ENCODE assay signal across 7 cellular contexts in the genomic region with DNA sequence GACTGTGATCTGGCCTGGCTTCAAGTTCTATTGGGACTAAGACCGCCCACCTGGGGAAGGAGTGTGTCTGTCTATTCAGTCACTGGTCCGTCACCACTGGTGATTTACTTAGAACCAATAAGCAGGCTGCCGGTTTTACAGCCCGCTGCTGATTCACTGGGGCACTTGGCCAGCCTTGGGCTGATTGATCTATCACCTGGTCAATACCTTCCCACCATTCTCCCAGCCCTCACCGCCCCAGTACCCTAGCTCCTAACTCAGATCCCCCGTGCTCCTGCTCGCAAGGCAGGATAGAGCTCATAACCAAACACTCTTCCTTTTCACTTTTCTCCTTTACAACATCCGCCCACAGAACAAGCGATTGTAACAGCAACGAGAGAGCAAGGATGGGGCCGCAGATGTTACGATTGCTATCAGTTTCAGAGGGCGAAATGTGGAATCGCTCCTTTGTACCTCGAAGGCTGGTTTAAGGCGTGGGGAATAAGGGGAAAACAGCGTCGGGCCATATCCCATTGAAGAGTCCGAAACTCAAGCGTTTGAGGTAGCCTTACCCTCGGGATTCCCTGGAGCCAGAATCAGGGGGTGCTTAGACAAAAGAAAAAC. TPM values are rescaled to one million over a fixed set of nuclear protein-coding genes. Genes with fewer than 3 reads are reported as not detected.
A peak's percentile ranks its signal among the peaks of the same experiment; 100 is the strongest.
DNase-seq lines count a peak whose midpoint lies in the region; ATAC-seq, FAIRE-seq and TF ChIP-seq lines count a peak whose summit lies in the region.

No MANE protein-coding gene starts in this region.

- no peak for TF ChIP-seq RAD21 in K562 (CRISPR knock-in tag; conservative IDR thresholded peaks at IDR 0.05 in 1 of 2, IDR thresholded peaks at IDR 0.05 in 1 of 2)

- FAIRE-seq in K562 (lab: Jason Lieb, UNC) = peak; percentile 98

- no peak for TF ChIP-seq EP300 in K562 (IDR thresholded peaks at IDR 0.05; ENCODE audit: low read length)

- BruUV-seq in K562 (replicated peaks; lab: Mats Ljungman, UMichigan) = TSS peak; percentile 58

- in situ Hi-C loops in K562 (cut with MboI) = no loop called here

- CTCF ChIA-PET in K562 (lab: Yijun Ruan, JAX; ENCODE audit: low intra/inter-chr PET ratio) = no interaction called here

- H3K4me1 ChIP-seq in K562 (replicated peaks in 1 of 2; ENCODE audit: control insufficient read depth in 2 of 2, insufficient read depth in 2 of 2, low read length in 2 of 2) (peaks cover 6 to 8% of the 10 kb centered on the region in 2 experiments; a peak in 3 of 5 replicates), iPS-18a (ENCODE audit: control insufficient read depth, low read depth, low read length) (no peaks in the 10 kb centered on the region), skeletal muscle tissue (ENCODE audit: control insufficient read depth in 3 of 3, insufficient read depth in 3 of 3, low read length in 3 of 3) (peaks cover 0 to 7% (median 7%) of the 10 kb centered on the region in 3 donors)

- WGBS in K562 (ENCODE audit: insufficient coverage, low coverage, missing lambda C conversion rate) = under 1% methylated on average over 20 of the region's 21 CpGs

- peak overlapping the region; percentile 84 to 93 for H3K9ac ChIP-seq in K562 (ENCODE audit: insufficient read depth in 1 of 2, low read depth in 2 of 2, low read length in 2 of 2)
- H3K9ac ChIP-seq in iPS-18a (ENCODE audit: low read length) = peak overlapping the region; percentile 89
- peak overlapping the region; percentile 62 to 82 (median 72) for H3K9ac ChIP-seq in skeletal muscle tissue (ENCODE audit: low read depth in 1 of 3, low read length in 3 of 3)

- H3K4me3 ChIP-seq in K562 = peak overlapping the region; percentile 63
- H3K4me3 ChIP-seq in iPS-18a (ENCODE audit: low read length) = peak overlapping the region; percentile 93
- peak overlapping the region; percentile 68 to 95 (median 94) for H3K4me3 ChIP-seq in skeletal muscle tissue (ENCODE audit: low read length in 3 of 3)

- peaks cover 40% of the 10 kb centered on the region for H3K36me3 ChIP-seq in K562 (ENCODE audit: control insufficient read depth, insufficient read depth, low read length)
- H3K36me3 ChIP-seq in iPS-18a (ENCODE audit: control insufficient read depth, low read depth, low read length) = peaks cover 34% of the 10 kb centered on the region
- peaks cover 6 to 20% (median 9%) of the 10 kb centered on the region in 3 donors for H3K36me3 ChIP-seq in skeletal muscle tissue (ENCODE audit: control insufficient read depth in 3 of 3, insufficient read depth in 3 of 3, low read length in 3 of 3)

- peak; percentile 86 for TF ChIP-seq POLR2A in K562 (conservative IDR thresholded peaks at IDR 0.05)

- no peak for TF ChIP-seq CTCF in K562 (IDR thresholded peaks at IDR 0.05 in 2 of 3, conservative IDR thresholded peaks at IDR 0.05 in 1 of 3; ENCODE audit: insufficient read depth in 2 of 3, low read depth in 1 of 3, low read length in 3 of 3)

- no peaks in the 10 kb centered on the region for H4K20me1 ChIP-seq in K562 (replicated peaks; ENCODE audit: control insufficient read depth, insufficient read depth, low read length)

- DNase-seq in NCI-H187 (lab: John Stamatoyannopoulos, UW) (peak; percentile 14 to 73), T1000 (lab: John Stamatoyannopoulos, UW) (peak; percentile 65), K562 (ENCODE audit: extremely low read depth in 1 of 4, low spot score in 3 of 4) (peak; percentile 42 to 88 (median 68))

- intact Hi-C loops in K562 (cut with micrococcal nuclease) = loop anchor here (2.0 kb wide), 1 partner anchor 20 kb away; a partner anchor contains a TSS

- peak; percentile 83 for ATAC-seq in GM18508 (IDR thresholded peaks at IDR 0.05; ENCODE audit: insufficient read depth, unreplicated experiment)
- peak; percentile 81 for ATAC-seq in HG02943 (IDR thresholded peaks at IDR 0.05; ENCODE audit: low read depth, unreplicated experiment)
- peak; percentile 96 for ATAC-seq in K562

- H3K9me3 ChIP-seq in K562 (replicated peaks; ENCODE audit: control insufficient read depth, insufficient read depth, low read depth, low read length) = no peaks in the 10 kb centered on the region
- no peaks in the 10 kb centered on the region for H3K9me3 ChIP-seq in iPS-18a (ENCODE audit: control insufficient read depth, low read depth, low read length)
- no peaks in the 10 kb centered on the region for H3K9me3 ChIP-seq in skeletal muscle tissue (ENCODE audit: control insufficient read depth in 3 of 3, low read length in 3 of 3)

- peaks cover 45% of the 10 kb centered on the region for H3K79me2 ChIP-seq in K562 (ENCODE audit: control insufficient read depth, insufficient read depth, low read length)

- H2AFZ ChIP-seq in K562 (ENCODE audit: low read depth, low read length) = peak overlapping the region; percentile 86

- no peaks in the 10 kb centered on the region for H3K9me1 ChIP-seq in K562 (ENCODE audit: control insufficient read depth, insufficient read depth, low read length)

- H3K27ac ChIP-seq in K562 (ENCODE audit: extremely low read depth, low read depth, low read length) (peak overlapping the region; percentile 91), iPS-18a (ENCODE audit: low read length) (peak overlapping the region; percentile 78), skeletal muscle tissue (ENCODE audit: low read depth, low read length) (peak overlapping the region; percentile 56)

- POLR2A ChIA-PET in K562 (lab: Yijun Ruan, JAX) = interaction anchor here (0.7 to 1.5 kb wide), 5 partner anchors 8 to 67 kb away, joined by 3 to 4 read pairs (median 4); no protein-coding TSS in a partner anchor

- H3K4me2 ChIP-seq in K562 (ENCODE audit: insufficient read depth, low read length) = peak overlapping the region; percentile 97

- H3K27me3 ChIP-seq in K562 (ENCODE audit: control insufficient read depth in 2 of 2, insufficient read depth in 2 of 2, low read length in 2 of 2) (no peaks in the 10 kb centered on the region), iPS-18a (ENCODE audit: control insufficient read depth, insufficient read depth, low read length) (peaks cover 6% of the 10 kb centered on the region), skeletal muscle tissue (ENCODE audit: control insufficient read depth in 3 of 3, insufficient read depth in 3 of 3, low read length in 3 of 3) (no peaks in the 10 kb centered on the region)

RNA-seq across cellular contexts. Expression of a gene that starts 0.7 kb away (rescaled TPM):
- total RNA-seq in K562 (2011; cell fraction: chromatin; rRNA removed; ENCODE audit: low replicate concordance) = 121 and 156 TPM in 2 replicates
- 140 and 161 TPM in 2 replicates for total RNA-seq in K562 (2011; cell fraction: nucleolus; rRNA removed)
- total RNA-seq in K562 (2011; cell fraction: nucleoplasm; rRNA removed) = 154 and 165 TPM in 2 replicates
- total RNA-seq in K562 (2014; rRNA removed) (52.9 and 60.2 TPM in 2 replicates), K562 (2014; rRNA removed; fragmentation: Illumina TruSeq; extraction: Trizol) (70.5 and 80.5 TPM in 2 replicates), K562 (2015; rRNA removed; fragmentation: Illumina TruSeq; extraction: Trizol) (51.7 and 54.3 TPM in 2 replicates), K562 (2021) (43.5 and 50.6 TPM in 2 replicates), skeletal muscle tissue (35.5 TPM)
- polyA plus RNA-seq in K562 (2011; rRNA removed) (162 and 172 TPM in 2 replicates), K562 (2014; fragmentation: Illumina TruSeq; extraction: Trizol) (72.3 and 78.6 TPM in 2 replicates), K562 (2014; fragmentation: Nextera tagmentation; extraction: Ambion mirVana) (100 to 1,000 TPM; 101 to 116 TPM), K562 (2014; rRNA removed) (65.5 and 77.0 TPM in 2 replicates)
- 68.0 and 106 TPM in 2 replicates for polyA plus RNA-seq in K562 (2011; cell fraction: cytosol; rRNA removed)
- polyA plus RNA-seq in K562 (2011; cell fraction: nucleus; rRNA removed) = 84.5 and 118 TPM in 2 replicates
- polyA plus RNA-seq in K562 (2012) = 40.9 and 52.4 TPM in 2 replicates
- polyA minus RNA-seq in K562 (2011; rRNA and poly(A)+ RNA removed) = 125 and 131 TPM in 2 replicates
- polyA minus RNA-seq in K562 (2011; cell fraction: cytosol; rRNA and poly(A)+ RNA removed) = 82.0 and 107 TPM in 2 replicates
- polyA minus RNA-seq in K562 (2011; cell fraction: nucleus; rRNA and poly(A)+ RNA removed) = 38.6 and 73.9 TPM in 2 replicates

RNA-seq across cellular contexts. Expression of a gene that starts 6.8 kb away (rescaled TPM):
- not detected in 2 replicates for total RNA-seq in K562 (2011; cell fraction: chromatin; rRNA removed; ENCODE audit: low replicate concordance)
- total RNA-seq in K562 (2011; cell fraction: nucleolus; rRNA removed) = not detected in 2 replicates
- not detected in 2 replicates for total RNA-seq in K562 (2011; cell fraction: nucleoplasm; rRNA removed)
- total RNA-seq in K562 (2014; rRNA removed) = 0.05 and 0.08 TPM in 2 replicates
- total RNA-seq in K562 (2014; rRNA removed; fragmentation: Illumina TruSeq; extraction: Trizol) = not detected in 2 replicates
- not detected in 2 replicates for total RNA-seq in K562 (2015; rRNA removed; fragmentation: Illumina TruSeq; extraction: Trizol)
- 0.29 TPM in 1 of 2 replicates, not detected in the other for total RNA-seq in K562 (2021)
- polyA plus RNA-seq in K562 (2011; rRNA removed) = 0.08 TPM in 1 of 2 replicates, not detected in the other
- 0.06 and 0.09 TPM in 2 replicates for polyA plus RNA-seq in K562 (2011; cell fraction: cytosol; rRNA removed)
- not detected in 2 replicates for polyA plus RNA-seq in K562 (2011; cell fraction: nucleus; rRNA removed)
- 0.04 and 0.29 TPM in 2 replicates for polyA plus RNA-seq in K562 (2012)
- polyA plus RNA-seq in K562 (2014; fragmentation: Illumina TruSeq; extraction: Trizol) = 0.07 TPM in 1 of 2 replicates, not detected in the other
- under 1 TPM; 0.03 to 0.18 TPM for polyA plus RNA-seq in K562 (2014; fragmentation: Nextera tagmentation; extraction: Ambion mirVana)
- 0.04 and 0.22 TPM in 2 replicates for polyA plus RNA-seq in K562 (2014; rRNA removed)
- not detected in 2 replicates for polyA minus RNA-seq in K562 (2011; rRNA and poly(A)+ RNA removed)
- not detected in 2 replicates for polyA minus RNA-seq in K562 (2011; cell fraction: cytosol; rRNA and poly(A)+ RNA removed)
- polyA minus RNA-seq in K562 (2011; cell fraction: nucleus; rRNA and poly(A)+ RNA removed) = not detected in 2 replicates
- total RNA-seq in skeletal muscle tissue = 0.52 TPM

RNA-seq across cellular contexts. Expression of a gene that starts 20.5 kb away (rescaled TPM):
- 25.9 and 27.2 TPM in 2 replicates for total RNA-seq in K562 (2011; cell fraction: chromatin; rRNA removed; ENCODE audit: low replicate concordance)
- total RNA-seq in K562 (2011; cell fraction: nucleolus; rRNA removed) = 12.0 and 12.2 TPM in 2 replicates
- total RNA-seq in K562 (2011; cell fraction: nucleoplasm; rRNA removed) = 19.9 and 28.7 TPM in 2 replicates
- total RNA-seq in K562 (2014; rRNA removed) (32.8 and 34.6 TPM in 2 replicates), K562 (2014; rRNA removed; fragmentation: Illumina TruSeq; extraction: Trizol) (54.0 and 62.1 TPM in 2 replicates), K562 (2015; rRNA removed; fragmentation: Illumina TruSeq; extraction: Trizol) (54.3 and 60.0 TPM in 2 replicates), K562 (2021) (69.1 and 70.7 TPM in 2 replicates), skeletal muscle tissue (20.4 TPM)
- polyA plus RNA-seq in K562 (2011; rRNA removed) (64.3 and 69.8 TPM in 2 replicates), K562 (2014; fragmentation: Illumina TruSeq; extraction: Trizol) (46.3 and 50.1 TPM in 2 replicates), K562 (2014; fragmentation: Nextera tagmentation; extraction: Ambion mirVana) (1 to 10 TPM; 7.8 to 8.5 TPM), K562 (2014; rRNA removed) (34.1 and 39.2 TPM in 2 replicates)
- polyA plus RNA-seq in K562 (2011; cell fraction: cytosol; rRNA removed) = 17.7 and 26.3 TPM in 2 replicates
- 19.2 and 24.4 TPM in 2 replicates for polyA plus RNA-seq in K562 (2011; cell fraction: nucleus; rRNA removed)
- polyA plus RNA-seq in K562 (2012) = 42.1 and 56.5 TPM in 2 replicates
- 49.5 and 51.2 TPM in 2 replicates for polyA minus RNA-seq in K562 (2011; rRNA and poly(A)+ RNA removed)
- 23.7 and 30.0 TPM in 2 replicates for polyA minus RNA-seq in K562 (2011; cell fraction: cytosol; rRNA and poly(A)+ RNA removed)
- polyA minus RNA-seq in K562 (2011; cell fraction: nucleus; rRNA and poly(A)+ RNA removed) = 11.0 and 18.7 TPM in 2 replicates

Comparison
In these comparisons a context has a peak if more than half of its experiments do, and no peak if none do; other contexts are left out.
1. Peak in every context shown above with its lines: DNase-seq, ATAC-seq, H3K4me3 ChIP-seq and H3K27ac ChIP-seq.